Comparison of ENCODE assay signal across 23 cellular contexts in genomic region chr4:152973614-152974200, GRCh38. TPM values are rescaled to one million over a fixed set of nuclear protein-coding genes. Genes with fewer than 3 reads are reported as not detected.
DNase-seq lines count a peak whose midpoint lies in the region; ATAC-seq and TF ChIP-seq lines count a peak whose summit lies in the region.
"Had no signal": no experiment of that assay in that cellular context is flagged by ENCODE, and none has a peak within 500 bp of the region (broad histone marks: within the 10 kb centered on the region; RNA-seq: fewer than 3 reads in every experiment).

No MANE protein-coding gene starts in this region.

- peaks cover 10% of the 10 kb centered on the region for H3K4me1 Mint-ChIP-seq in neural progenitor cell
- H3K4me1 Mint-ChIP-seq: activated CD4-positive, alpha-beta T cell treated with anti-CD3 and anti-CD28 coated beads, Interleukin-2, amount 10 ng/mL, durations not matched to agents 24 days and 14 days had no signal

- H3F3A ChIP-seq in neural progenitor cell (ENCODE audit: low read depth), result no peaks in the 10 kb centered on the region

- H4K20me1 ChIP-seq in neural progenitor cell (ENCODE audit: low read depth), result no peaks in the 10 kb centered on the region

- peaks cover 2% of the 10 kb centered on the region for H3K27me3 Mint-ChIP-seq in neural progenitor cell (ENCODE audit: insufficient read depth, low read depth)
- H3K27me3 Mint-ChIP-seq: activated CD4-positive, alpha-beta T cell treated with anti-CD3 and anti-CD28 coated beads, Interleukin-2, amount 10 ng/mL, durations not matched to agents 24 days and 14 days; activated naive CD8-positive, alpha-beta T cell; natural killer cell treated with Interleukin-12 subunit alpha and Interleukin-12 subunit beta and Interleukin-15 and Interleukin-18, amount 100 ng/mL, for 72 hours had no signal

- WGBS in esophagus squamous epithelium, 2 donors, result 67 to 77% methylated on average over 8 of the region's 8 CpGs

- H3K9me3 ChIP-seq in esophagus squamous epithelium (no peaks in the 10 kb centered on the region), neural progenitor cell (ENCODE audit: low read depth) (no peaks in the 10 kb centered on the region), upper lobe of right lung (no peaks in the 10 kb centered on the region)
- H3K9me3 ChIP-seq: stomach had no signal

- H3K36me3 Mint-ChIP-seq in neural progenitor cell, result peaks cover 13% of the 10 kb centered on the region
- H3K36me3 Mint-ChIP-seq: activated naive CD8-positive, alpha-beta T cell; CD8-positive, alpha-beta T cell; natural killer cell treated with Interleukin-12 subunit alpha and Interleukin-12 subunit beta and Interleukin-15 and Interleukin-18, amount 100 ng/mL, for 72 hours had no signal

- intact Hi-C loops in esophagus squamous epithelium (cut with DNase I), result no loop called here
- intact Hi-C loops in upper lobe of right lung (cut with DNase I), result no loop called here

- no peaks in the 10 kb centered on the region for H3K27me3 ChIP-seq in esophagus squamous epithelium
- H3K27me3 ChIP-seq in neural progenitor cell, result no peaks in the 10 kb centered on the region
- H3K27me3 ChIP-seq in upper lobe of right lung, result no peaks in the 10 kb centered on the region
- H3K27me3 ChIP-seq: stomach had no signal

- H3K4me1 ChIP-seq in esophagus squamous epithelium (peaks cover 0 to 43% (median 11%) of the 10 kb centered on the region in 3 donors), neural progenitor cell (no peaks in the 10 kb centered on the region), upper lobe of right lung (peaks cover 12% of the 10 kb centered on the region)

- no peak for TF ChIP-seq POLR2A in esophagus squamous epithelium (IDR thresholded peaks at IDR 0.05)

- H3K36me3 ChIP-seq in esophagus squamous epithelium (peaks cover 0 to 40% (median 0%) of the 10 kb centered on the region in 3 donors), neural progenitor cell (no peaks in the 10 kb centered on the region), upper lobe of right lung (peaks cover 10% of the 10 kb centered on the region)

- H3K27ac ChIP-seq in esophagus squamous epithelium, result peak overlapping the region in 3 of 4 donors; percentile 33 to 44 (median 43)
- no peak overlapping the region for H3K27ac ChIP-seq in neural progenitor cell
- no peak overlapping the region for H3K27ac ChIP-seq in upper lobe of right lung
- H3K27ac ChIP-seq: SK-N-MC, VCaP had no signal

- peak overlapping the region; percentile 5 for H3K27ac Mint-ChIP-seq in neural progenitor cell
- H3K27ac Mint-ChIP-seq: activated CD4-positive, alpha-beta T cell treated with anti-CD3 and anti-CD28 coated beads, Interleukin-2, amount 10 ng/mL, durations not matched to agents 24 days and 14 days; activated naive CD8-positive, alpha-beta T cell; activated T-helper 1 cell treated with anti-CD3 and anti-CD28 coated beads, Interleukin-12 subunit alpha, Interleukin-12 subunit beta, Interleukin-2, Interleukin-4 antibody, amounts not matched to agents 30 ng/mL and 10 ng/mL and 1 ng/mL, durations not matched to agents 14 hours and 24 hours and 36 hours; CD8-positive, alpha-beta T cell; natural killer cell treated with Interleukin-12 subunit alpha and Interleukin-12 subunit beta and Interleukin-15 and Interleukin-18, amount 100 ng/mL, for 72 hours had no signal

- H2AFZ ChIP-seq in neural progenitor cell (replicated peaks), result no peak overlapping the region

- H3K79me2 ChIP-seq in neural progenitor cell (ENCODE audit: low read depth), result no peaks in the 10 kb centered on the region

- peak; percentile 33 for DNase-seq in activated CD8-positive, alpha-beta memory T cell treated with anti-CD3 and anti-CD28 coated beads, Interleukin-2, amount 50 U/mL, for 48 hours
- no peak for DNase-seq in activated CD8-positive, alpha-beta memory T cell treated with anti-CD3 and anti-CD28 coated beads for 24 hours
- DNase-seq in esophagus squamous epithelium (lab: John Stamatoyannopoulos, UW) (no peak), neural progenitor cell (ENCODE audit: low spot score) (no peak), upper lobe of right lung (no peak), NCI-H146 (lab: John Stamatoyannopoulos, UW) (no peak), kidney glomerular epithelial cell (lab: John Stamatoyannopoulos, UW) (no peak)
- DNase-seq: 8988T; activated CD4-positive, alpha-beta T cell treated with anti-CD3 and anti-CD28 coated beads, Interleukin-2, amount 10 ng/mL, durations not matched to agents 24 days and 14 days; CD8-positive, alpha-beta T cell; cerebellar nuclear complex; Karpas-422; MV-4-11; NCI-H2171; NCI-H510A treated with DMSO at 0.1 percent for 48 hours; stimulated activated CD8-positive, alpha-beta memory T cell treated with anti-CD3 and anti-CD28 coated beads, Interleukin-4, amount 100 ng/mL, for 48 hours; stomach had no signal

- no peak overlapping the region for H3K4me2 ChIP-seq in neural progenitor cell

- H3K9me3 Mint-ChIP-seq in neural progenitor cell, result no peaks in the 10 kb centered on the region
- H3K9me3 Mint-ChIP-seq: activated CD4-positive, alpha-beta T cell treated with anti-CD3 and anti-CD28 coated beads, Interleukin-2, amount 10 ng/mL, durations not matched to agents 24 days and 14 days; activated T-helper 1 cell treated with anti-CD3 and anti-CD28 coated beads, Interleukin-12 subunit alpha, Interleukin-12 subunit beta, Interleukin-2, Interleukin-4 antibody, amounts not matched to agents 30 ng/mL and 10 ng/mL and 1 ng/mL, durations not matched to agents 14 hours and 24 hours and 36 hours; CD8-positive, alpha-beta T cell; natural killer cell treated with Interleukin-12 subunit alpha and Interleukin-12 subunit beta and Interleukin-15 and Interleukin-18, amount 100 ng/mL, for 72 hours had no signal

- TF ChIP-seq CTCF in esophagus squamous epithelium (IDR thresholded peaks at IDR 0.05) (no peak), neural progenitor cell (IDR thresholded peaks at IDR 0.05) (no peak), upper lobe of right lung (IDR thresholded peaks at IDR 0.05) (no peak)

- no peak overlapping the region for H3K4me3 Mint-ChIP-seq in neural progenitor cell
- H3K4me3 Mint-ChIP-seq: activated CD4-positive, alpha-beta T cell treated with anti-CD3 and anti-CD28 coated beads, Interleukin-2, amount 10 ng/mL, durations not matched to agents 24 days and 14 days; activated naive CD8-positive, alpha-beta T cell; activated T-helper 1 cell treated with anti-CD3 and anti-CD28 coated beads, Interleukin-12 subunit alpha, Interleukin-12 subunit beta, Interleukin-2, Interleukin-4 antibody, amounts not matched to agents 30 ng/mL and 10 ng/mL and 1 ng/mL, durations not matched to agents 14 hours and 24 hours and 36 hours; CD8-positive, alpha-beta T cell; natural killer cell treated with Interleukin-12 subunit alpha and Interleukin-12 subunit beta and Interleukin-15 and Interleukin-18, amount 100 ng/mL, for 72 hours had no signal

- no peak overlapping the region for H3K9ac ChIP-seq in neural progenitor cell

- ATAC-seq in upper lobe of right lung, result peak; percentile 25
- ATAC-seq in GM18520 (IDR thresholded peaks at IDR 0.05; ENCODE audit: unreplicated experiment), result no peak
- ATAC-seq: CD8-positive, alpha-beta T cell; natural killer cell treated with Interleukin-12 subunit alpha and Interleukin-12 subunit beta and Interleukin-15 and Interleukin-18, amount 100 ng/mL, for 72 hours had no signal

- H3K4me3 ChIP-seq in esophagus squamous epithelium (no peak overlapping the region), neural progenitor cell (no peak overlapping the region), upper lobe of right lung (no peak overlapping the region)
- H3K4me3 ChIP-seq: SK-N-MC, stomach had no signal

RNA-seq across cellular contexts. Expression of gene FHDC1, which starts 37.6 kb away (rescaled TPM):
- total RNA-seq in esophagus squamous epithelium (10 to 100 TPM in 2 of 4 donors, 1 to 10 TPM in 2; 4.5 to 12.8 (median 8.5) TPM), neural progenitor cell (ENCODE audit: low replicate concordance) (3.0 and 4.8 TPM in 2 replicates), upper lobe of right lung (25.7 TPM)

Comparison
In these comparisons a context has a peak if more than half of its experiments do, and no peak if none do; other contexts are left out.
1. H3K27ac ChIP-seq: peak in esophagus squamous epithelium (3 of 4); none in neural progenitor cell (single experiment) and upper lobe of right lung (single experiment).